ENCODE assay signal across 8 cellular contexts in the genomic region with DNA sequence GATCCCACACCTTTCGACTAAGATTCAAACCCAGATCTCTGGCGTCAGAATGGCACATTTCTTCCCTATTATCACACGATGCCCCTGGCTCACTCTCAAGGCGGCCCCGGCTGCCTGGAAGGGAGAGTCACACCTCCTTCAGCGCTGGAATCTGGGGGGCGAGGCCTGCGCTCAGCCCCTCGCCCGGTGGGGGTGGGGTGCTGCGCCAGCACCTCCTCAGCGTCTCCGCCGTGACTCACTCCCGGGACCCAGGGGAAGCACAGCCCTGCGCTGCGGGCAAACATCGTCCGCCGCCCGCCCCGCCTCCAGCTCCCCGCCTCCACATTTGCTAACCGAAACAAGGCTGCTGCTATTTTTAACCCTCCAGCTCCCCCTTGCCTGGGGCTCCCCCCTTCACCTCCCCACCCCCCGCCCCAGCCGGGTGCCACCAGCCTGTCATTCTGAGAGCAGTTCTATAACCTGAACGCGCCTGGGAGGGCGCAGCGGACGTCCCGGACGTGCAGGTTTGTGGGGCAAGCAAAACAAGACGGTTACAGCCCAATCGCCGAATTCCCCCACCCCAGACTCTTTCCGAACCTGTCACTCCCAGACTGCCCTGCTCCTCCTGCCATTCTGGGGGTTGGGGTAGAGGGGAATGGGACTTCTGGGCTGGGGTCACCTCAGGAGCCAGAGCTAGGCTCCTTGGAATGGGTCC. TPM values are rescaled to one million over a fixed set of nuclear protein-coding genes. Genes with fewer than 3 reads are reported as not detected.
DNase-seq lines count a peak whose midpoint lies in the region; ATAC-seq and TF ChIP-seq lines count a peak whose summit lies in the region.

No MANE protein-coding gene starts in this region.

- no peaks in the 10 kb centered on the region for H3K9me3 Mint-ChIP-seq in effector memory CD8-positive, alpha-beta T cell

- peak overlapping the region; percentile 95 to 98 for H3K4me3 Mint-ChIP-seq in effector memory CD8-positive, alpha-beta T cell

- H3K4me3 ChIP-seq in mononuclear cell (ENCODE audit: low read length), result peak overlapping the region; percentile 45

- peaks cover 81 to 82% of the 10 kb centered on the region in 2 donors for H3K4me1 Mint-ChIP-seq in effector memory CD8-positive, alpha-beta T cell (ENCODE audit: low read depth in 2 of 2)

- no peaks in the 10 kb centered on the region for H3K27me3 Mint-ChIP-seq in effector memory CD8-positive, alpha-beta T cell

- peak; percentile 20 for DNase-seq in NCI-H2227 treated with DMSO at 0.1 percent for 48 hours (lab: John Stamatoyannopoulos, UW)
- peak; percentile 89 for DNase-seq in activated CD8-positive, alpha-beta memory T cell treated with anti-CD3 and anti-CD28 coated beads for 4 hours (ENCODE audit: low read depth in 2 of 2)
- peak; percentile 65 to 75 (median 71) for DNase-seq in effector memory CD8-positive, alpha-beta T cell
- peak; percentile 85 to 90 for DNase-seq in stimulated activated CD8-positive, alpha-beta memory T cell treated with anti-CD3 and anti-CD28 coated beads, Interleukin-2, amount 100 ng/mL, for 48 hours (ENCODE audit: low read depth in 2 of 2)
- DNase-seq in NCI-H748 treated with DMSO at 0.1 percent for 48 hours (lab: John Stamatoyannopoulos, UW), result no peak

- H3K27ac Mint-ChIP-seq in effector memory CD8-positive, alpha-beta T cell, result peak overlapping the region; percentile 99

- ATAC-seq in HG02610 (IDR thresholded peaks at IDR 0.05; ENCODE audit: unreplicated experiment), result peak; percentile 74
- peak; percentile 70 for ATAC-seq in effector memory CD8-positive, alpha-beta T cell (replicated peaks)

- H3K4me1 ChIP-seq in mononuclear cell (ENCODE audit: insufficient read depth, low read length), result peaks cover 97% of the 10 kb centered on the region

- H3K36me3 Mint-ChIP-seq in effector memory CD8-positive, alpha-beta T cell (ENCODE audit: insufficient read depth), result peaks cover 22% of the 10 kb centered on the region

- H3K27me3 ChIP-seq in mononuclear cell (ENCODE audit: insufficient read depth, low read length), result no peaks in the 10 kb centered on the region

- no peaks in the 10 kb centered on the region for H3K9me3 ChIP-seq in mononuclear cell (ENCODE audit: low read depth, low read length)

- peak; percentile 23 for TF ChIP-seq CTCF in GM12873 (IDR thresholded peaks at IDR 0.05; ENCODE audit: insufficient read depth, low read depth, low read length, missing control alignments)

RNA-seq across cellular contexts. Expression of a gene that starts 6.8 kb away (rescaled TPM):
- 25.4 TPM for total RNA-seq in mononuclear cell

RNA-seq across cellular contexts. Expression of a gene that starts 39.9 kb away (rescaled TPM):
- 3.8 TPM for total RNA-seq in mononuclear cell

RNA-seq across cellular contexts. Expression of a gene that starts 54.3 kb away (rescaled TPM):
- total RNA-seq in mononuclear cell, result 0.42 TPM
